Comparison of ENCODE assay signal across 22 cellular contexts in genomic region chr4:172390341-172390740, GRCh38.
"Had no signal": no experiment of that assay in that cellular context is flagged by ENCODE, and none has a peak within 500 bp of the region (broad histone marks: within the 10 kb centered on the region; RNA-seq: fewer than 3 reads in every experiment).

No MANE protein-coding gene starts in this region.

- H3K27me3 ChIP-seq: body of pancreas, pancreas, right atrium auricular region, thyroid gland had no signal

- ATAC-seq: activated CD8-positive, alpha-beta T cell treated with anti-CD3 and anti-CD28 coated beads, Interleukin-2, amount 10 ng/mL, durations not matched to agents 7 days and 5 days; activated naive CD8-positive, alpha-beta T cell treated with anti-CD3 and anti-CD28 coated beads, Interleukin-2, amount 50 U/mL, for 24 hours; body of pancreas; left colon; mucosa of descending colon; pancreas; psoas muscle had no signal

- H3K9me3 ChIP-seq: body of pancreas, mucosa of descending colon, pancreas, psoas muscle, thyroid gland had no signal

- H3K4me1 ChIP-seq: body of pancreas, pancreas, psoas muscle, right atrium auricular region, thyroid gland had no signal

- H3K4me3 ChIP-seq: body of pancreas, mucosa of descending colon, pancreas, psoas muscle, right atrium auricular region, thyroid gland had no signal

- FAIRE-seq: colon, keratinocyte, pancreas had no signal

- DNase-seq: activated CD4-positive, alpha-beta T cell treated with anti-CD3 and anti-CD28 coated beads, Interleukin-2, amount 50 U/mL, for 1 hour; activated CD4-positive, CD25-positive, alpha-beta regulatory T cell treated with anti-CD3 and anti-CD28 coated beads, Interleukin-2, amount 50 U/mL, for 72 hours; activated CD8-positive, alpha-beta T cell treated with anti-CD3 and anti-CD28 coated beads, Interleukin-2, amount 10 ng/mL, durations not matched to agents 7 days and 5 days; activated gamma-delta T cell; activated naive CD4-positive, alpha-beta T cell treated with anti-CD3 and anti-CD28 coated beads, Interleukin-2, amount 50 U/mL, for 16 hours; activated naive CD8-positive, alpha-beta T cell treated with anti-CD3 and anti-CD28 coated beads, Interleukin-2, amount 50 U/mL, for 24 hours; anterior cingulate cortex; body of pancreas; caudate nucleus; left colon; mesendoderm; mucosa of descending colon; nephron progenitor cell; pancreas; psoas muscle; stimulated activated CD4-positive, alpha-beta T cell treated with anti-CD3 and anti-CD28 coated beads, Interleukin-4, amount 100 ng/mL, for 24 hours; stimulated activated naive CD4-positive, alpha-beta T cell treated with Interleukin-2 at 50 U/mL for 16 hours; thyroid gland; WERI-Rb-1 had no signal

- H3K27ac ChIP-seq: body of pancreas, pancreas, psoas muscle, right atrium auricular region, thyroid gland, WERI-Rb-1 had no signal

- H3K36me3 ChIP-seq: pancreas, right atrium auricular region, thyroid gland, WERI-Rb-1 had no signal
